Comparison of ENCODE assay signal across 12 cellular contexts in genomic region chr20:37897008-37897548, GRCh38. TPM values are rescaled to one million over a fixed set of nuclear protein-coding genes. Genes with fewer than 3 reads are reported as not detected.
DNase-seq lines count a peak whose midpoint lies in the region; ATAC-seq and TF ChIP-seq lines count a peak whose summit lies in the region.
"Had no signal": no experiment of that assay in that cellular context is flagged by ENCODE, and none has a peak within 500 bp of the region (broad histone marks: within the 10 kb centered on the region; RNA-seq: fewer than 3 reads in every experiment).

No MANE protein-coding gene starts in this region.

- H3K4me3 ChIP-seq in choroid plexus epithelial cell (ENCODE audit: low read depth, low read length) (no peak overlapping the region), osteoblast (ENCODE audit: insufficient read depth, low read length) (no peak overlapping the region)
- H3K4me3 ChIP-seq: psoas muscle had no signal

- DNase-seq in NCI-H82 (lab: John Stamatoyannopoulos, UW) (peak; percentile 82), choroid plexus epithelial cell (ENCODE audit: low read depth) (peak; percentile 37), osteoblast (ENCODE audit: insufficient read length, low spot score, missing footprints) (no peak), kidney tubule cell (ENCODE audit: low spot score) (no peak)
- DNase-seq in stimulated activated naive CD4-positive, alpha-beta T cell (lab: John Stamatoyannopoulos, UW) = no peak
- DNase-seq: activated B cell treated with CpG ODN at 0.5 μM for 24 hours; activated naive CD4-positive, alpha-beta T cell treated with anti-CD3 and anti-CD28 coated beads for 36 hours; NCI-H510A; psoas muscle had no signal

- no peaks in the 10 kb centered on the region for H3K9me3 ChIP-seq in osteoblast (ENCODE audit: low read depth, low read length)
- H3K9me3 ChIP-seq: psoas muscle had no signal

- no peak overlapping the region for H2AFZ ChIP-seq in osteoblast (ENCODE audit: low read length)

- no peak overlapping the region for H3K27ac ChIP-seq in osteoblast (ENCODE audit: low read depth, low read length)
- H3K27ac ChIP-seq: HL-60, psoas muscle had no signal

- no peak overlapping the region for H3K4me2 ChIP-seq in osteoblast (ENCODE audit: insufficient read depth, low read length)

- no peaks in the 10 kb centered on the region for H3K79me2 ChIP-seq in osteoblast (ENCODE audit: insufficient read depth, low read length)

- ATAC-seq in GM21786 (IDR thresholded peaks at IDR 0.05; ENCODE audit: unreplicated experiment) = no peak
- ATAC-seq: psoas muscle had no signal

- no peaks in the 10 kb centered on the region for H3K36me3 ChIP-seq in osteoblast (ENCODE audit: insufficient read depth, low read length)

- H4K20me1 ChIP-seq in osteoblast (ENCODE audit: insufficient read depth, low read length) = no peaks in the 10 kb centered on the region

- peaks cover 22% of the 10 kb centered on the region for H3K27me3 ChIP-seq in osteoblast (ENCODE audit: insufficient read depth, low read length)

- peaks cover 10% of the 10 kb centered on the region for H3K4me1 ChIP-seq in osteoblast (ENCODE audit: insufficient read depth, low read length)

- TF ChIP-seq CTCF in GM12874 (IDR thresholded peaks at IDR 0.05; ENCODE audit: insufficient read depth, low read depth, low read length) (0 out of 2 replicates have a peak, but pooled peaks have one; percentile 23), choroid plexus epithelial cell (conservative IDR thresholded peaks at IDR 0.05; ENCODE audit: low read depth, low read length) (peak; percentile 66), osteoblast (IDR thresholded peaks at IDR 0.05; ENCODE audit: extremely low read depth, low read depth, low read length) (peak; percentile 27)

RNA-seq across cellular contexts. Expression of gene VSTM2L, which starts 5.8 kb away (rescaled TPM):
- 2.5 and 2.9 TPM in 2 replicates for total RNA-seq in osteoblast
- total RNA-seq: activated B cell treated with CpG ODN at 0.5 μM for 24 hours; activated naive CD4-positive, alpha-beta T cell treated with anti-CD3 and anti-CD28 coated beads for 36 hours had no signal

Comparison
In these comparisons a context has a peak if more than half of its experiments do, and no peak if none do; other contexts are left out.
1. DNase-seq: peak in NCI-H82 (single experiment) and choroid plexus epithelial cell (single experiment); none in osteoblast (single experiment), kidney tubule cell (single experiment) and stimulated activated naive CD4-positive, alpha-beta T cell (0 of 6).
2. Peak in every context shown above with its lines, with median percentiles within 50 percentile points of each other: CTCF ChIP-seq.